Comparison of ENCODE assay signal across 20 cellular contexts in genomic region chr4:177404980-177405379, GRCh38.
"Had no signal": no experiment of that assay in that cellular context is flagged by ENCODE, and none has a peak within 500 bp of the region (broad histone marks: within the 10 kb centered on the region; RNA-seq: fewer than 3 reads in every experiment).

No MANE protein-coding gene starts in this region.

- H3K4me3 ChIP-seq: dorsolateral prefrontal cortex, esophagus muscularis mucosa, gastrocnemius medialis, heart right ventricle, left ventricle myocardium inferior, lower lobe of right lung, psoas muscle, suprapubic skin, thyroid gland had no signal

- H3K36me3 ChIP-seq: esophagus muscularis mucosa, gastrocnemius medialis, heart right ventricle, left ventricle myocardium inferior, lower lobe of right lung, suprapubic skin, thyroid gland had no signal

- H3K4me1 ChIP-seq: esophagus muscularis mucosa, gastrocnemius medialis, left ventricle myocardium inferior, lower lobe of right lung, psoas muscle, suprapubic skin, thyroid gland had no signal

- ATAC-seq: gastrocnemius medialis; heart right ventricle; lower lobe of right lung; natural killer cell treated with Interleukin-12 subunit alpha and Interleukin-12 subunit beta and Interleukin-15 and Interleukin-18, amount 100 ng/mL, for 72 hours; psoas muscle; sciatic nerve had no signal

- DNase-seq: cortex of kidney; dorsolateral prefrontal cortex; effector CD8-positive, alpha-beta T cell; gastrocnemius medialis; heart right ventricle; hypothalamus; islet precursor cell; left ventricle myocardium inferior; lower lobe of right lung; psoas muscle; stimulated activated CD4-positive, alpha-beta T cell treated with anti-CD3 and anti-CD28 coated beads, Interleukin-12 subunit alpha, Interleukin-12 subunit beta, amount 100 ng/mL, for 4 hours; stimulated activated naive CD4-positive, alpha-beta T cell treated with Interleukin-2 at 50 U/mL for 16 hours; thyroid gland had no signal

- H3K27ac ChIP-seq: dorsolateral prefrontal cortex, esophagus muscularis mucosa, gastrocnemius medialis, heart right ventricle, left ventricle myocardium inferior, lower lobe of right lung, psoas muscle, suprapubic skin, thyroid gland had no signal

- H3K36me3 Mint-ChIP-seq: memory B cell; mesothelial cell of epicardium; natural killer cell treated with Interleukin-12 subunit alpha and Interleukin-12 subunit beta and Interleukin-15 and Interleukin-18, amount 100 ng/mL, for 72 hours had no signal

- H3K27me3 Mint-ChIP-seq: natural killer cell treated with Interleukin-12 subunit alpha and Interleukin-12 subunit beta and Interleukin-15 and Interleukin-18, amount 100 ng/mL, for 72 hours; type B pancreatic cell had no signal

- H3K9me3 ChIP-seq: esophagus muscularis mucosa, gastrocnemius medialis, heart right ventricle, left ventricle myocardium inferior, lower lobe of right lung, psoas muscle, suprapubic skin, thyroid gland had no signal

- H3K4me1 Mint-ChIP-seq: memory B cell had no signal

- H3K27me3 ChIP-seq: dorsolateral prefrontal cortex, esophagus muscularis mucosa, gastrocnemius medialis, suprapubic skin, thyroid gland had no signal

- H3K9me3 Mint-ChIP-seq: memory B cell; natural killer cell treated with Interleukin-12 subunit alpha and Interleukin-12 subunit beta and Interleukin-15 and Interleukin-18, amount 100 ng/mL, for 72 hours had no signal

- H3K4me3 Mint-ChIP-seq: memory B cell; mesothelial cell of epicardium; natural killer cell treated with Interleukin-12 subunit alpha and Interleukin-12 subunit beta and Interleukin-15 and Interleukin-18, amount 100 ng/mL, for 72 hours; type B pancreatic cell had no signal

- H3K27ac Mint-ChIP-seq: memory B cell; mesothelial cell of epicardium; natural killer cell treated with Interleukin-12 subunit alpha and Interleukin-12 subunit beta and Interleukin-15 and Interleukin-18, amount 100 ng/mL, for 72 hours had no signal
